In the genomic region with DNA sequence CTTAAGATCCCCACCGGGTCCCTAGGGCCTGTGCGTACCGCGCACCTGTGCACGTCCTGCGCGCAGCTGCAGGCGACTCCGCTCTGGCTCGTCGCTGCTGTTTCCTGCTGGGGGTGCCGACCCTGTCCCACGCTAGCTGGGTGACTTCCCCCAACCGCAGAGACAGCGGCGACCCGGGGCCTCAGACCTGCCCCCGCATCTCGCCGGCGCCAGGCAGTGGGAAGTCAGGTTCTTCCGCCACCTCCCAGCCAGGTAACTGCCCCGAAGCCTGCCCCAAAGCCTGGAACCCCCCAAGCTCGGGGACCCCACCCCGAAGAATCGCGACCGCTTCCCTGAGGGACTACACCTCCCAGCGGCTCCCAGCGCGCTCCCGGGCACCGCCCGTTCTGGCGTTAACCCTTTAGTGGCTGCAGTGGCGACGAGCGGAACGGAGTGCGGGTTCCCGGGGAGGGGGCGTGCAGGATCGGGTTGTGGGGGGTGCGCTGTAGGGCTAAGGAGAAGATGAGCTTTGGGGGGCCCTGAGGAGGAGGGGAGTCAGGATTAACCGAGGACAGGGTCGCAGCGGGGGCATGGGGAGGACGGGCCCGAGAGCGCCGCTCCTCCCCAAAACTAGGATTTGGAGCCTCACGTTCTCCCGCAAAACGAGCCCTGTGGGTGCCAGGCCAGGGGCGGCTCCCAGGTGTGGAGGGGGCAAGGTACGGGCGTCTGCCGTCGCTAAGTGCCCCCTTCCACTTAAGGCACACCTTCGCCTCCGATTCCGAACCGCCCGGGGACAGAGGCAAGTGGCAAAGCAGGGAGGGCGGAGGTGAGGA, we compare ENCODE assay signal across 8 cellular contexts. TPM values are rescaled to one million over a fixed set of nuclear protein-coding genes. Genes with fewer than 3 reads are reported as not detected.
DNase-seq lines count a peak whose midpoint lies in the region; ATAC-seq and TF ChIP-seq lines count a peak whose summit lies in the region.

No MANE protein-coding gene starts in this region.

- BruUV-seq in Panc1 (replicated peaks; lab: Mats Ljungman, UMichigan): no TSS peak

- DNase-seq in CD4-positive, CD25-positive, alpha-beta regulatory T cell: peak; percentile 36 to 75 (median 74)
- DNase-seq in H7 (peak; percentile 90), Panc1 (ENCODE audit: low read depth, low spot score) (no peak), left ventricle myocardium inferior (peak; percentile 70), posterior cingulate gyrus (peak; percentile 67 to 96 (median 80)), DMS153 (lab: John Stamatoyannopoulos, UW) (no peak), NCI-H2196 treated with DMSO at 0.1 percent for 48 hours (lab: John Stamatoyannopoulos, UW; ENCODE audit: unreplicated experiment) (no peak)
- DNase-seq in activated naive CD4-positive, alpha-beta T cell treated with anti-CD3 and anti-CD28 coated beads, Interleukin-2, amount 50 U/mL, for 72 hours (ENCODE audit: low spot score in 2 of 2): peak; percentile 49 to 73

- CTCF ChIA-PET in Panc1 (lab: Charles Lee): interaction anchor here (0.6 to 0.7 kb wide), 2 partner anchors 105 to 317 kb away, joined by 3 to 4 read pairs; no protein-coding TSS in a partner anchor

- H3K4me3 Mint-ChIP-seq in CD4-positive, CD25-positive, alpha-beta regulatory T cell: peak overlapping the region; percentile 83 to 94 (median 88)

- peaks cover 32% of the 10 kb centered on the region for H3K4me1 ChIP-seq in CD4-positive, CD25-positive, alpha-beta regulatory T cell (ENCODE audit: control insufficient read depth, insufficient read depth, low read length, poor library complexity, severe bottlenecking)
- H3K4me1 ChIP-seq in Panc1 (ENCODE audit: control insufficient read depth, insufficient read depth, low read length) (no peaks in the 10 kb centered on the region), left ventricle myocardium inferior (peaks cover 32% of the 10 kb centered on the region)

- TF ChIP-seq CTCF in Panc1 (IDR thresholded peaks at IDR 0.05) (no peak), left ventricle myocardium inferior (IDR thresholded peaks at IDR 0.05; ENCODE audit: borderline replicate concordance) (no peak)

- in situ Hi-C loops in Panc1 (cut with HindIII; ENCODE audit: low pct_unique_long_range_greater_than_20kb, low sequenced_read_pairs): no loop called here

- peaks cover 0 to 11% (median 5%) of the 10 kb centered on the region in 7 donors for H3K9me3 Mint-ChIP-seq in CD4-positive, CD25-positive, alpha-beta regulatory T cell
- H3K9me3 Mint-ChIP-seq in activated naive CD4-positive, alpha-beta T cell treated with anti-CD3 and anti-CD28 coated beads, Interleukin-2, amount 50 U/mL, for 72 hours: peaks cover 3 to 9% of the 10 kb centered on the region in 2 donors

- peak; percentile 72 to 73 for ATAC-seq in CD4-positive, CD25-positive, alpha-beta regulatory T cell (ENCODE audit: low read depth in 2 of 2)
- peak; percentile 66 for ATAC-seq in Panc1
- ATAC-seq in activated naive CD4-positive, alpha-beta T cell treated with anti-CD3 and anti-CD28 coated beads, Interleukin-2, amount 50 U/mL, for 72 hours: peak; percentile 39 to 77

- H3K4me1 Mint-ChIP-seq in CD4-positive, CD25-positive, alpha-beta regulatory T cell: peaks cover 12 to 49% (median 20%) of the 10 kb centered on the region in 4 donors

- POLR2A ChIA-PET in Panc1 (lab: Charles Lee): interaction anchor here (0.6 kb wide), 1 partner anchor 88 kb away, joined by 3 read pairs; no protein-coding TSS in a partner anchor

- peak overlapping the region in 2 of 3 donors; percentile 94 to 95 for H3K27ac Mint-ChIP-seq in CD4-positive, CD25-positive, alpha-beta regulatory T cell
- no peak overlapping the region for H3K27ac Mint-ChIP-seq in activated naive CD4-positive, alpha-beta T cell treated with anti-CD3 and anti-CD28 coated beads, Interleukin-2, amount 50 U/mL, for 72 hours

- H3K36me3 Mint-ChIP-seq in CD4-positive, CD25-positive, alpha-beta regulatory T cell: no peaks in the 10 kb centered on the region
- peaks cover 0 to 26% of the 10 kb centered on the region in 2 donors for H3K36me3 Mint-ChIP-seq in activated naive CD4-positive, alpha-beta T cell treated with anti-CD3 and anti-CD28 coated beads, Interleukin-2, amount 50 U/mL, for 72 hours

- H3K4me3 ChIP-seq in CD4-positive, CD25-positive, alpha-beta regulatory T cell (ENCODE audit: low read depth, low read length): peak overlapping the region; percentile 73
- peak overlapping the region; percentile 79 for H3K4me3 ChIP-seq in H7 (ENCODE audit: insufficient read depth, low read depth, low read length)
- peak overlapping the region; percentile 52 to 67 for H3K4me3 ChIP-seq in Panc1 (ENCODE audit: low read depth in 2 of 2, low read length in 2 of 2)
- H3K4me3 ChIP-seq in left ventricle myocardium inferior: peak overlapping the region; percentile 88

- H3K27me3 Mint-ChIP-seq in CD4-positive, CD25-positive, alpha-beta regulatory T cell: peaks cover 28% of the 10 kb centered on the region

- H3K27ac ChIP-seq in CD4-positive, CD25-positive, alpha-beta regulatory T cell (ENCODE audit: insufficient read depth, low read length, poor library complexity, severe bottlenecking): peak overlapping the region; percentile 60
- peak overlapping the region; percentile 48 for H3K27ac ChIP-seq in Panc1 (ENCODE audit: low read length)
- peak overlapping the region; percentile 79 for H3K27ac ChIP-seq in left ventricle myocardium inferior (replicated peaks)

- H3K36me3 ChIP-seq in CD4-positive, CD25-positive, alpha-beta regulatory T cell (ENCODE audit: control insufficient read depth, insufficient read depth, low read length): no peaks in the 10 kb centered on the region
- H3K36me3 ChIP-seq in H7 (replicated peaks; ENCODE audit: control insufficient read depth, insufficient read depth, low read length): no peaks in the 10 kb centered on the region
- H3K36me3 ChIP-seq in Panc1 (ENCODE audit: control insufficient read depth, insufficient read depth, low read length): no peaks in the 10 kb centered on the region
- H3K36me3 ChIP-seq in left ventricle myocardium inferior: no peaks in the 10 kb centered on the region

- intact Hi-C loops in Panc1 (cut with micrococcal nuclease; ENCODE audit: unreplicated experiment) (no loop called here), left ventricle myocardium inferior (cut with micrococcal nuclease) (no loop called here), posterior cingulate gyrus (cut with DNase I) (loop anchor here (1.0 to 10.0 kb wide), 2 partner anchors 11 to 143 kb away; partner anchors contain the start of genes C15orf39 and COMMD4)

- peaks cover 0 to 18% of the 10 kb centered on the region in 2 experiments for H3K9me3 ChIP-seq in CD4-positive, CD25-positive, alpha-beta regulatory T cell (ENCODE audit: control insufficient read depth in 2 of 2, low read length in 2 of 2)
- H3K9me3 ChIP-seq in Panc1 (ENCODE audit: control insufficient read depth, insufficient read depth, low read depth, low read length): no peaks in the 10 kb centered on the region
- no peaks in the 10 kb centered on the region for H3K9me3 ChIP-seq in left ventricle myocardium inferior (replicated peaks)

- no peaks in the 10 kb centered on the region for H3K27me3 ChIP-seq in CD4-positive, CD25-positive, alpha-beta regulatory T cell (ENCODE audit: control insufficient read depth, insufficient read depth, low read length)
- H3K27me3 ChIP-seq in H7 (ENCODE audit: control insufficient read depth, insufficient read depth, low read length) (peaks cover 24% of the 10 kb centered on the region), Panc1 (ENCODE audit: control insufficient read depth, insufficient read depth, low read length) (no peaks in the 10 kb centered on the region), left ventricle myocardium inferior (ENCODE audit: low read depth) (no peaks in the 10 kb centered on the region)

RNA-seq across cellular contexts. Expression of gene NEIL1, which starts 0.6 kb away (rescaled TPM):
- 23.7 TPM for total RNA-seq in CD4-positive, CD25-positive, alpha-beta regulatory T cell
- 1 to 10 TPM; 1.1 to 3.4 (median 1.4) TPM for polyA plus RNA-seq in CD4-positive, CD25-positive, alpha-beta regulatory T cell
- total RNA-seq in H7 (2014; rRNA removed; shearing (Covaris generic)): 14.7 and 23.8 TPM in 2 replicates
- 3.4 TPM for total RNA-seq in Panc1 (2021; ENCODE audit: unreplicated experiment)
- polyA plus RNA-seq in Panc1 (2012; ENCODE audit: insufficient read length): 9.3 TPM
- 10 to 100 TPM in 1 of 2 donors, 1 to 10 TPM in 1; 9.4 to 20.4 TPM for total RNA-seq in activated naive CD4-positive, alpha-beta T cell treated with anti-CD3 and anti-CD28 coated beads, Interleukin-2, amount 50 U/mL, for 72 hours
- 8.2 TPM for total RNA-seq in left ventricle myocardium inferior

RNA-seq across cellular contexts. Expression of gene COMMD4, which starts 11.6 kb away (rescaled TPM):
- total RNA-seq in CD4-positive, CD25-positive, alpha-beta regulatory T cell: 30.3 TPM
- 10 to 100 TPM; 44.7 to 68.1 (median 56.6) TPM for polyA plus RNA-seq in CD4-positive, CD25-positive, alpha-beta regulatory T cell
- total RNA-seq in H7 (2014; rRNA removed; shearing (Covaris generic)): 125 and 169 TPM in 2 replicates
- 250 TPM for total RNA-seq in Panc1 (2021; ENCODE audit: unreplicated experiment)
- polyA plus RNA-seq in Panc1 (2012; ENCODE audit: insufficient read length): 218 TPM
- total RNA-seq in activated naive CD4-positive, alpha-beta T cell treated with anti-CD3 and anti-CD28 coated beads, Interleukin-2, amount 50 U/mL, for 72 hours: 100 to 1,000 TPM in 1 of 2 donors, 10 to 100 TPM in 1; 85.6 to 122 TPM
- 36.4 TPM for total RNA-seq in left ventricle myocardium inferior

RNA-seq across cellular contexts. Expression of gene MAN2C1, which starts 21.0 kb away (rescaled TPM):
- total RNA-seq in CD4-positive, CD25-positive, alpha-beta regulatory T cell: 353 TPM
- polyA plus RNA-seq in CD4-positive, CD25-positive, alpha-beta regulatory T cell: 10 to 100 TPM; 21.4 to 32.9 (median 30.6) TPM
- total RNA-seq in H7 (2014; rRNA removed; shearing (Covaris generic)): 79.8 and 118 TPM in 2 replicates
- total RNA-seq in Panc1 (2021; ENCODE audit: unreplicated experiment) (127 TPM), left ventricle myocardium inferior (114 TPM)
- 91.4 TPM for polyA plus RNA-seq in Panc1 (2012; ENCODE audit: insufficient read length)
- total RNA-seq in activated naive CD4-positive, alpha-beta T cell treated with anti-CD3 and anti-CD28 coated beads, Interleukin-2, amount 50 U/mL, for 72 hours: 100 to 1,000 TPM; 106 to 167 TPM

Comparison
In these comparisons a context has a peak if more than half of its experiments do, and no peak if none do; other contexts are left out.
1. DNase-seq: peak in CD4-positive, CD25-positive, alpha-beta regulatory T cell (3 of 3), H7 (single experiment), activated naive CD4-positive, alpha-beta T cell treated with anti-CD3 and anti-CD28 coated beads, Interleukin-2, amount 50 U/mL, for 72 hours (2 of 2), left ventricle myocardium inferior (single experiment) and posterior cingulate gyrus (10 of 10); none in Panc1 (single experiment), DMS153 (single experiment) and NCI-H2196 treated with DMSO at 0.1 percent for 48 hours (single experiment).
2. H3K27ac Mint-ChIP-seq: peak in CD4-positive, CD25-positive, alpha-beta regulatory T cell (2 of 3); none in activated naive CD4-positive, alpha-beta T cell treated with anti-CD3 and anti-CD28 coated beads, Interleukin-2, amount 50 U/mL, for 72 hours (0 of 2).
3. Peak in every context shown above with its lines, with median percentiles within 50 percentile points of each other: ATAC-seq, H3K27ac ChIP-seq and H3K4me3 ChIP-seq.